In genomic region chr3:185831195-185831594, GRCh38 we compare ENCODE assay signal across 19 cellular contexts. TPM values are rescaled to one million over a fixed set of nuclear protein-coding genes. Genes with fewer than 3 reads are reported as not detected.
DNase-seq lines count a peak whose midpoint lies in the region; ATAC-seq and TF ChIP-seq lines count a peak whose summit lies in the region.
"Had no signal": no experiment of that assay in that cellular context is flagged by ENCODE, and none has a peak within 500 bp of the region (broad histone marks: within the 10 kb centered on the region; RNA-seq: fewer than 3 reads in every experiment).

No MANE protein-coding gene starts in this region.

- peaks cover 15% of the 10 kb centered on the region for H3K79me2 ChIP-seq in PC-3 (ENCODE audit: low read length)

- H3K9me3 ChIP-seq in PC-3 (ENCODE audit: low read length): no peaks in the 10 kb centered on the region

- no TSS peak for BruUV-seq in PC-3 (replicated peaks; lab: Mats Ljungman, UMichigan)

- CTCF ChIA-PET in PC-3 (lab: Charles Lee): interaction anchor here (1.1 kb wide), 1 partner anchor 113 kb away, joined by 3 read pairs; no protein-coding TSS in a partner anchor

- H2AFZ ChIP-seq in PC-3 (ENCODE audit: low read length): no peak overlapping the region

- DNase-seq in NCI-H146 treated with DMSO at 0.1 percent for 48 hours (lab: John Stamatoyannopoulos, UW; ENCODE audit: unreplicated experiment): peak; percentile 41
- DNase-seq in NCI-H146 (lab: John Stamatoyannopoulos, UW): no peak
- peak; percentile 54 for DNase-seq in PC-3
- DNase-seq in kidney tubule cell (ENCODE audit: low spot score): peak; percentile 47
- DNase-seq in NCI-H524 treated with DMSO at 0.1 percent for 48 hours (lab: John Stamatoyannopoulos, UW): no peak
- DNase-seq in AG08395 (ENCODE audit: low spot score): no peak
- no peak for DNase-seq in activated gamma-delta T cell treated with Interleukin-2 at 50 U/mL for 16 hours
- DNase-seq: 8988T, DMS79, NCI-H1048, NCI-H1417 treated with DMSO at 0.1 percent for 48 hours, NCI-H1930, NCI-H345, NCI-H524, Right ventricle myocardium superior, SW 1271, T-helper 2 cell had no signal

- no peaks in the 10 kb centered on the region for H3K27me3 ChIP-seq in PC-3 (ENCODE audit: low read length)

- intact Hi-C loops in PC-3 (cut with micrococcal nuclease): loop anchor here (5.0 kb wide), 1 partner anchor 71 kb away; no protein-coding TSS in a partner anchor

- H3F3A ChIP-seq in PC-3 (ENCODE audit: low read length, unreplicated experiment): no peaks in the 10 kb centered on the region

- no peak overlapping the region for H3K9ac ChIP-seq in PC-3 (ENCODE audit: low read length)

- no peak for TF ChIP-seq CTCF in PC-3 (conservative IDR thresholded peaks at IDR 0.05; ENCODE audit: low read depth, low read length)

- ATAC-seq in PC-3: peak; percentile 66

- H3K36me3 ChIP-seq in PC-3 (ENCODE audit: low read depth, low read length): peaks cover 12% of the 10 kb centered on the region; the same call in 1 of the 2 replicates

- peaks cover 32% of the 10 kb centered on the region for H3K4me1 ChIP-seq in PC-3 (ENCODE audit: insufficient read depth, low read length)

- POLR2A ChIA-PET in PC-3 (lab: Charles Lee; ENCODE audit: unreplicated experiment): no interaction called here

- no peak overlapping the region for H3K4me3 ChIP-seq in PC-3 (ENCODE audit: low read length)

- peak overlapping the region; percentile 44 for H3K27ac ChIP-seq in PC-3 (ENCODE audit: low read length)

- no peak overlapping the region for H3K4me2 ChIP-seq in PC-3 (ENCODE audit: low read length)

- H4K20me1 ChIP-seq in PC-3 (ENCODE audit: low read length): no peaks in the 10 kb centered on the region

- no peaks in the 10 kb centered on the region; the same call in 1 of the 2 replicates for H3K9me2 ChIP-seq in PC-3 (replicated peaks; ENCODE audit: low read length)

RNA-seq across cellular contexts. Expression of gene IGF2BP2, which starts 6.4 kb away (rescaled TPM):
- total RNA-seq in PC-3 (2014; rRNA removed): 81.2 and 105 TPM in 2 replicates
- total RNA-seq: B cell, OCI-LY7 had no signal

Comparison
In these comparisons a context has a peak if more than half of its experiments do, and no peak if none do; other contexts are left out.
1. DNase-seq: peak in NCI-H146 treated with DMSO at 0.1 percent for 48 hours (single experiment), PC-3 (single experiment) and kidney tubule cell (single experiment); none in NCI-H146 (single experiment), NCI-H524 treated with DMSO at 0.1 percent for 48 hours (single experiment), AG08395 (single experiment) and activated gamma-delta T cell treated with Interleukin-2 at 50 U/mL for 16 hours (single experiment).